In genomic region chr15:78195735-78196201, GRCh38 we compare ENCODE assay signal across 1 cellular context.
TF ChIP-seq lines count a peak whose summit lies in the region.

No MANE protein-coding gene starts in this region.

TF ChIP-seq in HEK293, 187 proteins besides CTCF, POLR2A, EP300 and RAD21 (continued from another document):
- TF ChIP-seq ZNF645 (tag by site-specific recombination; IDR thresholded peaks at IDR 0.05): no peak
- TF ChIP-seq ZNF704 (tag by site-specific recombination; IDR thresholded peaks at IDR 0.05): no peak
- TF ChIP-seq ZNF10 (tag by site-specific recombination; IDR thresholded peaks at IDR 0.05): 0 out of 2 replicates have a peak, but pooled peaks have one; percentile 19
- TF ChIP-seq ZBTB17 (tag by site-specific recombination; IDR thresholded peaks at IDR 0.05): 0 out of 2 replicates have a peak, but pooled peaks have one; percentile 13
- no peak for TF ChIP-seq ZIC2 (tag by site-specific recombination; IDR thresholded peaks at IDR 0.05)
